ENCODE assay signal across 8 cellular contexts in the genomic region with DNA sequence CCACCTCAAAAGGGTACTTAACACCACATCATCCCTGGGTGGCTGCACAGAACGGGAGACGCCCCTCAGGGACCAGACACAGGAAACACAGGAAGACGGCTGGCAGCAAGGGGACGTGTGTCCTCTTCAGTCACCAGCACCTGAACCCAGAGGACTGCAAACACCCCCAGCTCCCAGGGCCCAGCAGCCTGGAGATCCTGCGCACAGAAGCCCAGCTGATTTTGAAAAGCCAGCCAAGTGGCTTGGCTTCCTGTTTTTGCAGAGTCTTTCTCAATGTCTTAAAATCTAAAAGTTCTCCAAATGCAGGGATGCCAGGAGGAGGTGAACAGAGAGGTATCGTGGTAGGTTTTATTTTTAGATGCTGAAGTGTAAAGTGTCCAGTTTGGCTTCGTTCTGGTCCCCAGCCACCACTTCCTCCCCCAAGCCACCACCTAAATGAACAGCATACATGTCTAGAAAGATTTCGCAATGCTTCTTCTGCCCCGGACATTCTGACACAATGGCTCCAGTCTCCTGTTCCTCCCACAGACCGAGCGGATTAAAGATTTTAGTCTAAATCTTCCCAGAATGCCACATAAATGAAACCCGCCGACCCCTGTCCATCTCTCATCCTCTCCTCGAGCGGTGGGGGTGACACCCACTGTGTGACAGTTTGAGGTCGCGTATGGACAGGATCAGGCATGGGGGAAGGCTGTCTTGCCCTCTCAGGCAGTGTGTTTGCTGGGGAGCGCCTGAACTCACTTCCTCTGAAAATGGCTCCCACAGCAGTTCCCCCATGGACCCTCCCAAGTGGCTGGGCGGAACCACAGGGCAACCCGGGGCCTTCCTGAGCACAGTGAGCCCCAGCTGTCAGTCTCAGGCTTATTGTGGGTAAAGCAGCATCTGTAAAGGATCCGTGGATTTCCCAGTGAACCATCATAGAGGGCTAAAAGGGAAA. TPM values are rescaled to one million over a fixed set of nuclear protein-coding genes. Genes with fewer than 3 reads are reported as not detected.
DNase-seq lines count a peak whose midpoint lies in the region; ATAC-seq, FAIRE-seq and TF ChIP-seq lines count a peak whose summit lies in the region.

No MANE protein-coding gene starts in this region.

- H3K9ac ChIP-seq in GM12878 (ENCODE audit: control insufficient read depth, insufficient read depth, low read length), result peak overlapping the region; percentile 43

- peak overlapping the region; percentile 72 for H3K4me2 ChIP-seq in GM12878 (ENCODE audit: control insufficient read depth, insufficient read depth)

- TF ChIP-seq POLR2A in GM12878 (IDR thresholded peaks at IDR 0.05; ENCODE audit: low read depth, low read length), result peak; percentile 54

- H2AFZ ChIP-seq in GM12878 (ENCODE audit: control insufficient read depth, low read depth, low read length), result peak overlapping the region; percentile 71

- intact Hi-C loops in GM12878 (cut with micrococcal nuclease; ENCODE audit: unreplicated experiment) (loop anchor here (2.0 kb wide), 1 partner anchor 39 kb away; no protein-coding TSS in a partner anchor), lower lobe of right lung (cut with DNase I) (no loop called here)

- H3K4me1 ChIP-seq in GM12878 (ENCODE audit: control insufficient read depth, insufficient read depth, low read length) (peaks cover 33% of the 10 kb centered on the region), lower lobe of right lung (peaks cover 41% of the 10 kb centered on the region)

- TF ChIP-seq CTCF in GM12878 (IDR thresholded peaks at IDR 0.05 in 2 of 3, conservative IDR thresholded peaks at IDR 0.05 in 1 of 3; ENCODE audit: control insufficient read depth in 2 of 3, extremely low read depth in 1 of 3, insufficient read depth in 1 of 3, low read depth in 3 of 3, low read length in 3 of 3) (no peak), lower lobe of right lung (IDR thresholded peaks at IDR 0.05) (no peak)

- no peaks in the 10 kb centered on the region for H3K27me3 ChIP-seq in GM12878 (replicated peaks in 1 of 2; ENCODE audit: control insufficient read depth in 2 of 2, insufficient read depth in 2 of 2, low read length in 1 of 2)
- no peaks in the 10 kb centered on the region for H3K27me3 ChIP-seq in lower lobe of right lung (ENCODE audit: low read depth)

- peaks cover 6% of the 10 kb centered on the region for H3K79me2 ChIP-seq in GM12878 (ENCODE audit: control insufficient read depth, insufficient read depth, low read length)

- H3K36me3 ChIP-seq in GM12878 (ENCODE audit: control insufficient read depth in 2 of 2, insufficient read depth in 2 of 2, low read length in 1 of 2) (peaks cover 0 to 3% of the 10 kb centered on the region in 2 experiments; a peak in 3 of 4 replicates), lower lobe of right lung (no peaks in the 10 kb centered on the region)

- ATAC-seq in HG02759 (IDR thresholded peaks at IDR 0.05; ENCODE audit: unreplicated experiment) (peak; percentile 52), GM12878 (peak; percentile 57), lower lobe of right lung (peak; percentile 80 to 81), GM18870 (IDR thresholded peaks at IDR 0.05; ENCODE audit: unreplicated experiment) (no peak), GM18868 (IDR thresholded peaks at IDR 0.05; ENCODE audit: unreplicated experiment) (no peak)

- in situ Hi-C loops in GM12878 (cut with MboI), result no loop called here

- WGBS in GM12878 (ENCODE audit: insufficient coverage, insufficient replicate concordance, low lambda C conversion rate, missing lambda C conversion rate), result 53% methylated on average over 21 of the region's 21 CpGs

- FAIRE-seq in GM12878 (lab: Jason Lieb, UNC), result no peak

- TF ChIP-seq EP300 in GM12878 (IDR thresholded peaks at IDR 0.05; ENCODE audit: borderline replicate concordance in 1 of 2, control insufficient read depth in 1 of 2, low read depth in 2 of 2, low read length in 2 of 2), result no peak

- POLR2A ChIA-PET in GM12878 (lab: Charles Lee), result interaction anchor here (0.6 to 4.4 kb wide), 4 partner anchors 10 to 39 kb away, joined by 4 to 25 read pairs (median 14); no protein-coding TSS in a partner anchor

- no peak for TF ChIP-seq RAD21 in GM12878 (IDR thresholded peaks at IDR 0.05; ENCODE audit: insufficient read depth, low read depth, low read length)

- H3K9me3 ChIP-seq in GM12878 (replicated peaks; ENCODE audit: control insufficient read depth, insufficient read depth, low read length) (no peaks in the 10 kb centered on the region), lower lobe of right lung (no peaks in the 10 kb centered on the region)

- CTCF ChIA-PET in GM12878 (lab: Yijun Ruan, JAX), result interaction anchor here (1.5 to 6.2 kb wide), 6 partner anchors 8 to 121 kb away, joined by 3 to 50 read pairs (median 12); no protein-coding TSS in a partner anchor

- no peaks in the 10 kb centered on the region for H4K20me1 ChIP-seq in GM12878 (ENCODE audit: control insufficient read depth, insufficient read depth)

- DNase-seq in Ammon's horn (ENCODE audit: low spot score) (peak; percentile 54), GM12878 (ENCODE audit: low read depth, low spot score) (no peak), lower lobe of right lung (peak; percentile 70), T1000 (lab: John Stamatoyannopoulos, UW) (no peak), DMS153 (lab: John Stamatoyannopoulos, UW) (no peak)

- no TSS peak for BruUV-seq in GM12878 (replicated peaks; lab: Mats Ljungman, UMichigan)

- RAD21 ChIA-PET in GM12878 (lab: Charles Lee; ENCODE audit: unreplicated experiment), result interaction anchor here (1.0 to 3.3 kb wide), 4 partner anchors 13 to 89 kb away, joined by 3 to 41 read pairs (median 4); no protein-coding TSS in a partner anchor

- SMC1A ChIA-PET in GM12878 (lab: Charles Lee; ENCODE audit: uncharacterized antibody, unreplicated experiment), result interaction anchor here (3.6 to 4.9 kb wide), 2 partner anchors 13 to 39 kb away, joined by 27 to 36 read pairs; no protein-coding TSS in a partner anchor

- H3K27ac ChIP-seq in GM12878 (ENCODE audit: control insufficient read depth, insufficient read depth) (peak overlapping the region; percentile 81), lower lobe of right lung (peak overlapping the region; percentile 72)

- H3K4me3 ChIP-seq in GM12878 (peak overlapping the region; percentile 17; the same call in 1 of the 2 replicates), lower lobe of right lung (peak overlapping the region; percentile 6)

TF ChIP-seq in GM12878, 131 proteins besides CTCF, POLR2A, EP300 and RAD21 (continues in another document):
- no peak for TF ChIP-seq RELA (IDR thresholded peaks at IDR 0.05; ENCODE audit: borderline replicate concordance, partially characterized antibody)
- no peak for TF ChIP-seq MYB (IDR thresholded peaks at IDR 0.05; ENCODE audit: borderline replicate concordance, low read depth, low read length)
- TF ChIP-seq HDAC2 (IDR thresholded peaks at IDR 0.05), result no peak
- TF ChIP-seq, protein P1, sequence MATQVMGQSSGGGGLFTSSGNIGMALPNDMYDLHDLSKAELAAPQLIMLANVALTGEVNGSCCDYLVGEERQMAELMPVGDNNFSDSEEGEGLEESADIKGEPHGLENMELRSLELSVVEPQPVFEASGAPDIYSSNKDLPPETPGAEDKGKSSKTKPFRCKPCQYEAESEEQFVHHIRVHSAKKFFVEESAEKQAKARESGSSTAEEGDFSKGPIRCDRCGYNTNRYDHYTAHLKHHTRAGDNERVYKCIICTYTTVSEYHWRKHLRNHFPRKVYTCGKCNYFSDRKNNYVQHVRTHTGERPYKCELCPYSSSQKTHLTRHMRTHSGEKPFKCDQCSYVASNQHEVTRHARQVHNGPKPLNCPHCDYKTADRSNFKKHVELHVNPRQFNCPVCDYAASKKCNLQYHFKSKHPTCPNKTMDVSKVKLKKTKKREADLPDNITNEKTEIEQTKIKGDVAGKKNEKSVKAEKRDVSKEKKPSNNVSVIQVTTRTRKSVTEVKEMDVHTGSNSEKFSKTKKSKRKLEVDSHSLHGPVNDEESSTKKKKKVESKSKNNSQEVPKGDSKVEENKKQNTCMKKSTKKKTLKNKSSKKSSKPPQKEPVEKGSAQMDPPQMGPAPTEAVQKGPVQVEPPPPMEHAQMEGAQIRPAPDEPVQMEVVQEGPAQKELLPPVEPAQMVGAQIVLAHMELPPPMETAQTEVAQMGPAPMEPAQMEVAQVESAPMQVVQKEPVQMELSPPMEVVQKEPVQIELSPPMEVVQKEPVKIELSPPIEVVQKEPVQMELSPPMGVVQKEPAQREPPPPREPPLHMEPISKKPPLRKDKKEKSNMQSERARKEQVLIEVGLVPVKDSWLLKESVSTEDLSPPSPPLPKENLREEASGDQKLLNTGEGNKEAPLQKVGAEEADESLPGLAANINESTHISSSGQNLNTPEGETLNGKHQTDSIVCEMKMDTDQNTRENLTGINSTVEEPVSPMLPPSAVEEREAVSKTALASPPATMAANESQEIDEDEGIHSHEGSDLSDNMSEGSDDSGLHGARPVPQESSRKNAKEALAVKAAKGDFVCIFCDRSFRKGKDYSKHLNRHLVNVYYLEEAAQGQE (IDR thresholded peaks at IDR 0.05; ENCODE audit: low read depth, low read length), result no peak
- TF ChIP-seq ASH2L (IDR thresholded peaks at IDR 0.05; ENCODE audit: borderline replicate concordance, low read depth), result no peak
- no peak for TF ChIP-seq KAT2A (conservative IDR thresholded peaks at IDR 0.05; ENCODE audit: control insufficient read depth, low read depth, low read length)
- no peak for TF ChIP-seq FOS (IDR thresholded peaks at IDR 0.05; ENCODE audit: borderline replicate concordance, extremely low read depth, insufficient read length)

RNA-seq across cellular contexts. Expression of a gene that starts 41.6 kb away (rescaled TPM):
- 27.6 and 44.1 TPM in 2 replicates for total RNA-seq in GM12878 (2013; cell fraction: nucleolus; rRNA removed)
- 23.5 and 26.5 TPM in 2 replicates for total RNA-seq in GM12878 (2014; rRNA removed)
- total RNA-seq in GM12878 (2014; rRNA removed; fragmentation: Illumina TruSeq; extraction: Trizol), result 15.9 and 21.9 TPM in 2 replicates
- 56.1 and 57.9 TPM in 2 replicates for total RNA-seq in GM12878 (2021)
- 10.8 TPM for polyA plus RNA-seq in GM12878 (2011; ENCODE audit: low read depth)
- 33.3 and 73.2 TPM in 2 replicates for polyA plus RNA-seq in GM12878 (2011; rRNA removed)
- polyA plus RNA-seq in GM12878 (2011; cell fraction: cytosol; rRNA removed), result 73.7 and 83.9 TPM in 2 replicates
- 69.1 and 75.9 TPM in 2 replicates for polyA plus RNA-seq in GM12878 (2011; cell fraction: nucleus; rRNA removed)
- 22.0 and 26.6 TPM in 2 replicates for polyA plus RNA-seq in GM12878 (2012)
- polyA plus RNA-seq in GM12878 (2014; fragmentation: Illumina TruSeq; extraction: Trizol), result 21.9 and 36.4 TPM in 2 replicates
- 1 to 10 TPM; 1.3 to 2.1 TPM for polyA plus RNA-seq in GM12878 (2014; fragmentation: Nextera tagmentation; extraction: Ambion mirVana)
- 36.2 and 36.3 TPM in 2 replicates for polyA plus RNA-seq in GM12878 (2014; rRNA removed)
- polyA plus RNA-seq in GM12878 (2016; fragmentation: Nextera tagmentation; extraction: Ambion mirVana), result 10 to 100 TPM; 24.5 to 27.5 TPM
- 137 and 139 TPM in 2 replicates for polyA minus RNA-seq in GM12878 (2011; rRNA and poly(A)+ RNA removed)
- 32.7 and 33.5 TPM in 2 replicates for polyA minus RNA-seq in GM12878 (2011; cell fraction: cytosol; rRNA and poly(A)+ RNA removed)
- 38.8 and 49.5 TPM in 2 replicates for polyA minus RNA-seq in GM12878 (2011; cell fraction: nucleus; rRNA and poly(A)+ RNA removed)
- 129 TPM for total RNA-seq in lower lobe of right lung

Comparison
In these comparisons a context has a peak if more than half of its experiments do, and no peak if none do; other contexts are left out.
1. DNase-seq: peak in Ammon's horn (single experiment) and lower lobe of right lung (single experiment); none in GM12878 (single experiment), T1000 (single experiment) and DMS153 (single experiment).
2. ATAC-seq: peak in HG02759 (single experiment), GM12878 (single experiment) and lower lobe of right lung (2 of 2); none in GM18870 (single experiment) and GM18868 (single experiment).